Comparison of ENCODE assay signal across 14 cellular contexts in genomic region chr3:52724511-52724910, GRCh38.
"Had no signal": no experiment of that assay in that cellular context is flagged by ENCODE, and none has a peak within 500 bp of the region (broad histone marks: within the 10 kb centered on the region; RNA-seq: fewer than 3 reads in every experiment).

No MANE protein-coding gene starts in this region.

- H3K4me1 Mint-ChIP-seq: neural crest cell had no signal

- ATAC-seq: foreskin keratinocyte; left cardiac atrium; naive thymus-derived CD8-positive, alpha-beta T cell had no signal

- H3K27ac ChIP-seq: esophagus squamous epithelium, foreskin keratinocyte, right atrium auricular region had no signal

- H3K27ac Mint-ChIP-seq: dendritic cell treated with granulocyte-macrophage colony-stimulating factor and Interleukin-4, amounts not matched to agents 40 ng/mL and 50 ng/mL, for 4 days had no signal

- H3K4me1 ChIP-seq: esophagus squamous epithelium, foreskin keratinocyte, right atrium auricular region had no signal

- H3K27me3 ChIP-seq: esophagus squamous epithelium, foreskin keratinocyte, right atrium auricular region had no signal

- DNase-seq: esophagus squamous epithelium; foreskin keratinocyte; immature natural killer cell; kidney; left cardiac atrium; mammary epithelial cell; naive thymus-derived CD8-positive, alpha-beta T cell; posterior cingulate gyrus; stimulated activated CD4-positive, alpha-beta T cell treated with anti-CD3 and anti-CD28 coated beads, Interleukin-2, amount 100 ng/mL, for 48 hours; stimulated activated naive CD4-positive, alpha-beta T cell treated with Interleukin-2 at 50 U/mL for 16 hours had no signal

- H3K27me3 Mint-ChIP-seq: dendritic cell treated with granulocyte-macrophage colony-stimulating factor and Interleukin-4, amounts not matched to agents 40 ng/mL and 50 ng/mL, for 4 days; naive thymus-derived CD8-positive, alpha-beta T cell had no signal

- H3K4me2 ChIP-seq: smooth muscle cell had no signal

- H3K4me3 ChIP-seq: esophagus squamous epithelium, right atrium auricular region, smooth muscle cell had no signal

- H3K4me3 Mint-ChIP-seq: dendritic cell treated with granulocyte-macrophage colony-stimulating factor and Interleukin-4, amounts not matched to agents 40 ng/mL and 50 ng/mL, for 4 days; immature natural killer cell; naive thymus-derived CD8-positive, alpha-beta T cell; neural crest cell had no signal
